In the genomic region with DNA sequence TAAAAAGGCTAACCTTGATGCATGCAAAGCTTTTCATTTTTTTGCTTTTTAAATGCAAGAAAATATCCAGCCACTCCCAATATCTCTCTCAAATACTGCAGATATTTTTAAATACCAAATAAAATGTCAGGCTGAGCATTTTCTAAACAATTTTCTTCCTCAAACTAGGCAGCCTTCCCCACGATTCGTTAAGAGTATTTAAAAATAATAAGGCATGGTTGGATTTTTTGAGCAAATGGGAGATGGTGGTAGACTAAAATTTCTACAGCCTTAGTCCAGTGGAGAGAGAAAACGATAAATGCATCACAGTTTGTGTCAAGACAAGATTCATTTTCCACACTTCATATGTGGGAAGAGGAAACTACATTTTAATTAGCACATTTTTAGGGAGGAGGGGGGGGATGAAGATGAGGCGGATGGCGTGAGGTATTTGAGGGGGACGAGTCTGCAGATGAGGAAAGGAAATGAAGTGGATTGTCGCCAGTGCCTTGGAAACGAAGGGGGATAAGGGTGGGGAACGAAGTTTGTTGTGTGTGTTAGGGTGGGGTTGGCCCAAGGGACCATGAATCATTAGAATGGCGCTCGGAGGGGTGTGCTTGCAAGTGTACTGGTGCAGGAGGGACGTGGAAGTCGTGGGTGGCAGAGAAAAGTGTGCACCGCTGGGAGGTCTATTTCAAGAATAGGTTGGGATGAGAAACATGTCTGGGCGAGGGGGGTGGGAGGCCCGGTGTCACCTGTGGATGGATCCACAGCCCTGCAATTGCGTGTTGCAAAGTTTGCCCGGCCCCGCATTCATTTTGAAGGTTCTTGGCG, we compare ENCODE assay signal across 8 cellular contexts. TPM values are rescaled to one million over a fixed set of nuclear protein-coding genes. Genes with fewer than 3 reads are reported as not detected.
DNase-seq lines count a peak whose midpoint lies in the region; ATAC-seq and TF ChIP-seq lines count a peak whose summit lies in the region.

No MANE protein-coding gene starts in this region.

- H3K4me3 ChIP-seq in right atrium auricular region, result peak overlapping the region; percentile 96 to 99
- H3K4me3 ChIP-seq in rectal smooth muscle tissue (ENCODE audit: low read length), result peak overlapping the region; percentile 58

- H3K9me3 ChIP-seq in right atrium auricular region, result no peaks in the 10 kb centered on the region

- 19 to 52% (median 29%) methylated on average over 20 of the region's 20 CpGs for WGBS in adipose tissue, 3 donors

- no peak for TF ChIP-seq CTCF in right atrium auricular region (IDR thresholded peaks at IDR 0.05)
- no peak for TF ChIP-seq CTCF in GM10248 (IDR thresholded peaks at IDR 0.05; ENCODE audit: control extremely low read depth, extremely low read depth, low read depth, missing control alignments)

- H3K36me3 ChIP-seq in right atrium auricular region (no peaks in the 10 kb centered on the region), rectal smooth muscle tissue (ENCODE audit: control insufficient read depth, insufficient read depth, low read length) (no peaks in the 10 kb centered on the region)

- DNase-seq in activated gamma-delta T cell treated with Interleukin-2 at 50 U/mL for 16 hours (peak; percentile 4), activated gamma-delta T cell (lab: John Stamatoyannopoulos, UW) (no peak), right atrium auricular region (ENCODE audit: low spot score) (peak; percentile 81), left lobe of liver (ENCODE audit: low spot score) (no peak), GM10248 (ENCODE audit: extremely low spot score) (no peak)
- DNase-seq in activated T-cell treated with anti-CD3 and anti-CD28 coated beads, Interleukin-2, amount 50 U/mL, for 48 hours, result no peak

- peak overlapping the region; percentile 35 for H3K9ac ChIP-seq in rectal smooth muscle tissue (ENCODE audit: low read length)

- no peak for ATAC-seq in left lobe of liver

- H3K4me1 ChIP-seq in right atrium auricular region (peaks cover 0 to 56% of the 10 kb centered on the region in 2 donors), rectal smooth muscle tissue (ENCODE audit: control insufficient read depth, insufficient read depth, low read length) (peaks cover 7% of the 10 kb centered on the region)

- CTCF ChIA-PET in GM10248 (lab: Yijun Ruan, JAX), result interaction anchor here (1.0 to 1.1 kb wide), 2 partner anchors 14 to 200 kb away, joined by 3 read pairs; no protein-coding TSS in a partner anchor

- POLR2A ChIA-PET in GM10248 (lab: Yijun Ruan, JAX), result no interaction called here

- H3K27ac ChIP-seq in adipose tissue (ENCODE audit: low read depth, low read length) (peak overlapping the region; percentile 29), right atrium auricular region (peak overlapping the region; percentile 94 to 95), rectal smooth muscle tissue (ENCODE audit: low read depth, low read length) (peak overlapping the region; percentile 75)

- H3K27me3 ChIP-seq in right atrium auricular region, result no peaks in the 10 kb centered on the region
- no peaks in the 10 kb centered on the region for H3K27me3 ChIP-seq in rectal smooth muscle tissue (ENCODE audit: control insufficient read depth, insufficient read depth, low read length)

RNA-seq across cellular contexts. Expression of a gene that starts 1.2 kb away (rescaled TPM):
- 100 to 1,000 TPM in 1 of 3 donors, 10 to 100 TPM in 2; 26.1 to 131 (median 39.8) TPM for polyA plus RNA-seq in adipose tissue
- total RNA-seq in right atrium auricular region (100 to 1,000 TPM; 158 to 377 TPM), left lobe of liver (14.2 TPM)

Comparison
In these comparisons a context has a peak if more than half of its experiments do, and no peak if none do; other contexts are left out.
1. DNase-seq: peak in activated gamma-delta T cell treated with Interleukin-2 at 50 U/mL for 16 hours (single experiment) and right atrium auricular region (single experiment); none in activated gamma-delta T cell (single experiment), left lobe of liver (single experiment), activated T-cell treated with anti-CD3 and anti-CD28 coated beads, Interleukin-2, amount 50 U/mL, for 48 hours (0 of 2) and GM10248 (single experiment).
2. H3K27ac ChIP-seq: peak in every context shown above with its lines; median percentile 94 in right atrium auricular region; 75 in rectal smooth muscle tissue; 29 in adipose tissue.
3. RNA of a gene that starts 1.2 kb away (total RNA-seq): 158 to 377 TPM in right atrium auricular region; 14.2 TPM in left lobe of liver (single experiment); every median in the first group is over 10 times any median in the second.